9 cellular contexts compared by ENCODE assay signal in genomic region chr2:218984239-218985020, GRCh38. TPM values are rescaled to one million over a fixed set of nuclear protein-coding genes. Genes with fewer than 3 reads are reported as not detected.
DNase-seq lines count a peak whose midpoint lies in the region; ATAC-seq and TF ChIP-seq lines count a peak whose summit lies in the region.
"Had no signal": no experiment of that assay in that cellular context is flagged by ENCODE, and none has a peak within 500 bp of the region (broad histone marks: within the 10 kb centered on the region; RNA-seq: fewer than 3 reads in every experiment).

No MANE protein-coding gene starts in this region.

- TF ChIP-seq CTCF in osteoblast (IDR thresholded peaks at IDR 0.05; ENCODE audit: extremely low read depth, low read depth, low read length), result no peak

- H3K27me3 ChIP-seq in osteoblast (ENCODE audit: insufficient read depth, low read length), result peaks cover 84% of the 10 kb centered on the region

- no peak overlapping the region for H2AFZ ChIP-seq in osteoblast (ENCODE audit: low read length)

- H3K27ac ChIP-seq in osteoblast (ENCODE audit: low read depth, low read length), result no peak overlapping the region

- no peaks in the 10 kb centered on the region for H3K36me3 ChIP-seq in osteoblast (ENCODE audit: insufficient read depth, low read length)

- no peaks in the 10 kb centered on the region for H3K4me1 ChIP-seq in osteoblast (ENCODE audit: insufficient read depth, low read length)

- no peaks in the 10 kb centered on the region for H3K9me3 Mint-ChIP-seq in IgD-negative memory B cell
- H3K9me3 Mint-ChIP-seq in central memory CD8-positive, alpha-beta T cell, result no peaks in the 10 kb centered on the region

- H3K79me2 ChIP-seq in osteoblast (ENCODE audit: insufficient read depth, low read length), result no peaks in the 10 kb centered on the region

- H3K4me1 Mint-ChIP-seq in IgD-negative memory B cell, result peaks cover 11 to 16% (median 14%) of the 10 kb centered on the region in 3 donors
- H3K4me1 Mint-ChIP-seq in central memory CD8-positive, alpha-beta T cell, result peaks cover 39% of the 10 kb centered on the region

- H4K20me1 ChIP-seq in osteoblast (ENCODE audit: insufficient read depth, low read length), result peaks cover 3% of the 10 kb centered on the region

- peak overlapping the region; percentile 42 to 70 (median 50) for H3K4me3 Mint-ChIP-seq in IgD-negative memory B cell
- peak overlapping the region; percentile 55 for H3K4me3 Mint-ChIP-seq in central memory CD8-positive, alpha-beta T cell

- H3K27me3 Mint-ChIP-seq in IgD-negative memory B cell, result peaks cover 60% of the 10 kb centered on the region
- H3K27me3 Mint-ChIP-seq in central memory CD8-positive, alpha-beta T cell, result peaks cover 100% of the 10 kb centered on the region

- ATAC-seq in central memory CD8-positive, alpha-beta T cell (replicated peaks; ENCODE audit: extremely low read depth, poor library complexity, severe bottlenecking), result no peak

- peak; percentile 72 for DNase-seq in DMS53 (lab: John Stamatoyannopoulos, UW)
- no peak for DNase-seq in central memory CD8-positive, alpha-beta T cell (ENCODE audit: low spot score in 2 of 2)
- DNase-seq in osteoblast (ENCODE audit: insufficient read length, low spot score, missing footprints), result peak; percentile 88
- DNase-seq in kidney tubule cell (ENCODE audit: low spot score), result no peak
- DNase-seq in A172 (ENCODE audit: low spot score), result no peak
- no peak for DNase-seq in superior temporal gyrus (ENCODE audit: extremely low spot score)
- DNase-seq: NCI-H524 treated with DMSO at 0.1 percent for 48 hours had no signal

- no peak overlapping the region for H3K4me2 ChIP-seq in osteoblast (ENCODE audit: insufficient read depth, low read length)

- H3K36me3 Mint-ChIP-seq in IgD-negative memory B cell, result no peaks in the 10 kb centered on the region
- peaks cover 1% of the 10 kb centered on the region for H3K36me3 Mint-ChIP-seq in central memory CD8-positive, alpha-beta T cell (ENCODE audit: insufficient read depth)

- peak overlapping the region in 2 of 3 donors; percentile 64 to 91 for H3K27ac Mint-ChIP-seq in IgD-negative memory B cell
- no peak overlapping the region for H3K27ac Mint-ChIP-seq in central memory CD8-positive, alpha-beta T cell (ENCODE audit: low read depth)

- H3K9me3 ChIP-seq in osteoblast (ENCODE audit: low read depth, low read length), result no peaks in the 10 kb centered on the region

- no peak overlapping the region for H3K4me3 ChIP-seq in osteoblast (ENCODE audit: insufficient read depth, low read length)

RNA-seq across cellular contexts. Expression of gene FEV, which starts 0.6 kb away (rescaled TPM):
- not detected for polyA plus RNA-seq in IgD-negative memory B cell
- not detected in 2 replicates for total RNA-seq in osteoblast
- not detected in 2 replicates for total RNA-seq in A172 (2014; rRNA removed; shearing (Covaris generic))
- total RNA-seq: renal cortical epithelial cell had no signal

RNA-seq across cellular contexts. Expression of gene CRYBA2, which starts 8.8 kb away (rescaled TPM):
- not detected for polyA plus RNA-seq in IgD-negative memory B cell
- not detected in 2 replicates for total RNA-seq in osteoblast
- not detected in 2 replicates for total RNA-seq in A172 (2014; rRNA removed; shearing (Covaris generic))
- total RNA-seq: renal cortical epithelial cell had no signal

RNA-seq across cellular contexts. Expression of gene CDK5R2, which starts 25.0 kb away (rescaled TPM):
- not detected for polyA plus RNA-seq in IgD-negative memory B cell
- not detected in 2 replicates for total RNA-seq in osteoblast
- total RNA-seq in A172 (2014; rRNA removed; shearing (Covaris generic)), result 0.03 and 0.57 TPM in 2 replicates

RNA-seq across cellular contexts. Expression of gene CFAP65, which starts 56.9 kb away (rescaled TPM):
- not detected for polyA plus RNA-seq in IgD-negative memory B cell
- total RNA-seq in osteoblast, result not detected in 2 replicates
- 0.26 and 0.55 TPM in 2 replicates for total RNA-seq in A172 (2014; rRNA removed; shearing (Covaris generic))

Comparison
In these comparisons a context has a peak if more than half of its experiments do, and no peak if none do; other contexts are left out.
1. DNase-seq: peak in DMS53 (single experiment) and osteoblast (single experiment); none in central memory CD8-positive, alpha-beta T cell (0 of 2), kidney tubule cell (single experiment), A172 (single experiment) and superior temporal gyrus (single experiment).